1 cellular context compared by ENCODE assay signal in the genomic region with DNA sequence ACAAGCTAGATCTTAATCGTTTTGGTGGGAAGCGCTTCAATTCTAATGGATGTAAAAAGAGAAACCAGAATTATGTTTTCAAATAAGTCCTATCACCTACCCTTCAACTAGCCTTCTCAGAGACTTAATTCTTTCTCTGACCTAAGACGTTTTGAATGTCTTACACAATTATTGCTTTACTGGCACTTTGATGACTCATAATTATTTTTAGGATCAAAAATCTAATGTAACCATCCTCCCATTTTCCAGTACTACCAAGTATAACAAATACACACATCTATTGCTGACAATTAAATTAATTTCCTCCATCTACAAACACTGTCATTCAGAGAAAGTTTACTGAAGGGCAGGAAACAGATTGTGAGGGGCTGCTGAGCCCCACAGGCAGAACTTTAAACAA.
TF ChIP-seq lines count a peak whose summit lies in the region.

No MANE protein-coding gene starts in this region.

TF ChIP-seq in SK-N-SH, 30 proteins besides CTCF, POLR2A, EP300 and RAD21 (continued from another document):
- TF ChIP-seq, protein P1, sequence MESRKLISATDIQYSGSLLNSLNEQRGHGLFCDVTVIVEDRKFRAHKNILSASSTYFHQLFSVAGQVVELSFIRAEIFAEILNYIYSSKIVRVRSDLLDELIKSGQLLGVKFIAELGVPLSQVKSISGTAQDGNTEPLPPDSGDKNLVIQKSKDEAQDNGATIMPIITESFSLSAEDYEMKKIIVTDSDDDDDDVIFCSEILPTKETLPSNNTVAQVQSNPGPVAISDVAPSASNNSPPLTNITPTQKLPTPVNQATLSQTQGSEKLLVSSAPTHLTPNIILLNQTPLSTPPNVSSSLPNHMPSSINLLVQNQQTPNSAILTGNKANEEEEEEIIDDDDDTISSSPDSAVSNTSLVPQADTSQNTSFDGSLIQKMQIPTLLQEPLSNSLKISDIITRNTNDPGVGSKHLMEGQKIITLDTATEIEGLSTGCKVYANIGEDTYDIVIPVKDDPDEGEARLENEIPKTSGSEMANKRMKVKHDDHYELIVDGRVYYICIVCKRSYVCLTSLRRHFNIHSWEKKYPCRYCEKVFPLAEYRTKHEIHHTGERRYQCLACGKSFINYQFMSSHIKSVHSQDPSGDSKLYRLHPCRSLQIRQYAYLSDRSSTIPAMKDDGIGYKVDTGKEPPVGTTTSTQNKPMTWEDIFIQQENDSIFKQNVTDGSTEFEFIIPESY (IDR thresholded peaks at IDR 0.05; ENCODE audit: borderline replicate concordance, low read depth), result no peak
